ENCODE assay signal across 15 cellular contexts in genomic region chr11:113850188-113850587, GRCh38. TPM values are rescaled to one million over a fixed set of nuclear protein-coding genes. Genes with fewer than 3 reads are reported as not detected.
DNase-seq lines count a peak whose midpoint lies in the region; ATAC-seq and TF ChIP-seq lines count a peak whose summit lies in the region.
"Had no signal": no experiment of that assay in that cellular context is flagged by ENCODE, and none has a peak within 500 bp of the region (broad histone marks: within the 10 kb centered on the region; RNA-seq: fewer than 3 reads in every experiment).

No MANE protein-coding gene starts in this region.

- peaks cover 28% of the 10 kb centered on the region for H3K4me1 Mint-ChIP-seq in endodermal cell
- peaks cover 57 to 73% of the 10 kb centered on the region in 2 donors for H3K4me1 Mint-ChIP-seq in immature natural killer cell
- peaks cover 2% of the 10 kb centered on the region for H3K4me1 Mint-ChIP-seq in activated naive CD8-positive, alpha-beta T cell treated with anti-CD3 and anti-CD28 coated beads, Interleukin-2, amount 50 U/mL, for 24 hours

- H3K36me3 Mint-ChIP-seq in endodermal cell (ENCODE audit: low read depth), result peaks cover 56% of the 10 kb centered on the region
- H3K36me3 Mint-ChIP-seq in immature natural killer cell, result peaks cover 22 to 51% (median 28%) of the 10 kb centered on the region in 3 donors
- peaks cover 32% of the 10 kb centered on the region for H3K36me3 Mint-ChIP-seq in activated naive CD8-positive, alpha-beta T cell treated with anti-CD3 and anti-CD28 coated beads, Interleukin-2, amount 50 U/mL, for 24 hours (ENCODE audit: low read depth)

- H3K27ac Mint-ChIP-seq in endodermal cell, result peak overlapping the region; percentile 35
- H3K27ac Mint-ChIP-seq in immature natural killer cell, result peak overlapping the region; percentile 36 to 81 (median 44)
- no peak overlapping the region for H3K27ac Mint-ChIP-seq in activated naive CD8-positive, alpha-beta T cell treated with anti-CD3 and anti-CD28 coated beads, Interleukin-2, amount 50 U/mL, for 24 hours
- H3K27ac Mint-ChIP-seq: CD4-positive, alpha-beta memory T cell had no signal

- H3K27ac ChIP-seq in HEK293 (ENCODE audit: extremely low read depth, low read depth, low read length) (no peak overlapping the region), endodermal cell (ENCODE audit: low read depth, low read length) (no peak overlapping the region), A673 (ENCODE audit: low read depth, low read length, poor library complexity, severe bottlenecking) (no peak overlapping the region)
- H3K27ac ChIP-seq: C4-2B had no signal

- H3K4me3 ChIP-seq in HEK293 (ENCODE audit: low read depth, low read length) (no peak overlapping the region), NT2/D1 (ENCODE audit: insufficient read length, low read depth) (no peak overlapping the region), endodermal cell (ENCODE audit: low read length) (no peak overlapping the region), A673 (ENCODE audit: low read depth, low read length, poor library complexity, severe bottlenecking) (no peak overlapping the region)
- H3K4me3 ChIP-seq: GM12878 had no signal

- H3K4me3 Mint-ChIP-seq in endodermal cell, result no peak overlapping the region
- no peak overlapping the region for H3K4me3 Mint-ChIP-seq in immature natural killer cell
- no peak overlapping the region for H3K4me3 Mint-ChIP-seq in activated naive CD8-positive, alpha-beta T cell treated with anti-CD3 and anti-CD28 coated beads, Interleukin-2, amount 50 U/mL, for 24 hours
- H3K4me3 Mint-ChIP-seq: CD4-positive, alpha-beta memory T cell had no signal

- H3K9ac ChIP-seq in NT2/D1 (ENCODE audit: insufficient read length, low read depth) (no peak overlapping the region), endodermal cell (ENCODE audit: extremely low read depth, low read length, poor library complexity, severe bottlenecking) (no peak overlapping the region)

- H3K4me1 ChIP-seq in HEK293 (ENCODE audit: control insufficient read depth, insufficient read depth, low read length) (no peaks in the 10 kb centered on the region), NT2/D1 (ENCODE audit: insufficient read depth, insufficient read length) (peaks cover 2% of the 10 kb centered on the region), endodermal cell (ENCODE audit: control insufficient read depth, insufficient read depth, low read length) (no peaks in the 10 kb centered on the region), A673 (ENCODE audit: insufficient read depth, low read length, poor library complexity, severe bottlenecking) (peaks cover 3% of the 10 kb centered on the region)

- H3K36me3 ChIP-seq in HEK293 (ENCODE audit: control insufficient read depth in 2 of 2, insufficient read depth in 1 of 2, low read length in 2 of 2) (peaks cover 4 to 53% of the 10 kb centered on the region in 2 experiments; a peak in 2 of 3 replicates), NT2/D1 (ENCODE audit: insufficient read depth, insufficient read length, low read length) (peaks cover 54% of the 10 kb centered on the region), endodermal cell (ENCODE audit: control insufficient read depth, insufficient read depth, low read length) (peaks cover 50% of the 10 kb centered on the region), A673 (ENCODE audit: insufficient read depth, low read length, poor library complexity, severe bottlenecking) (peaks cover 8% of the 10 kb centered on the region)

- no peaks in the 10 kb centered on the region for H3K27me3 ChIP-seq in NT2/D1 (ENCODE audit: insufficient read depth, insufficient read length)
- H3K27me3 ChIP-seq in endodermal cell (ENCODE audit: control insufficient read depth, insufficient read depth, low read length, poor library complexity, severe bottlenecking), result no peaks in the 10 kb centered on the region
- H3K27me3 ChIP-seq in A673 (replicated peaks; ENCODE audit: insufficient read depth, low read depth, low read length, poor library complexity), result no peaks in the 10 kb centered on the region
- H3K27me3 ChIP-seq: BE2C had no signal

- POLR2A ChIA-PET in HEK293 (lab: Yijun Ruan, JAX), result no interaction called here
- POLR2A ChIA-PET in A673 (lab: Charles Lee; ENCODE audit: low non-redundant PET), result interaction anchor here (0.9 kb wide), 1 partner anchor 403 kb away, joined by 3 read pairs; no protein-coding TSS in a partner anchor

- no peak for TF ChIP-seq CTCF in HEK293 (tag by site-specific recombination; IDR thresholded peaks at IDR 0.05)
- TF ChIP-seq CTCF in endodermal cell (conservative IDR thresholded peaks at IDR 0.05), result no peak
- TF ChIP-seq CTCF in A673 (conservative IDR thresholded peaks at IDR 0.05; ENCODE audit: low read depth, low read length), result no peak

- CTCF ChIA-PET in HEK293 (lab: Yijun Ruan, JAX) (interaction anchor here (0.6 to 1.7 kb wide), 2 partner anchors 46 to 554 kb away, joined by 3 to 4 read pairs; no protein-coding TSS in a partner anchor), A673 (lab: Charles Lee) (no interaction called here)

- H3K27me3 Mint-ChIP-seq in endodermal cell (ENCODE audit: insufficient read depth) (no peaks in the 10 kb centered on the region), immature natural killer cell (ENCODE audit: low read depth in 3 of 3) (peaks cover 0 to 2% (median 0%) of the 10 kb centered on the region in 3 donors)
- H3K27me3 Mint-ChIP-seq in activated naive CD8-positive, alpha-beta T cell treated with anti-CD3 and anti-CD28 coated beads, Interleukin-2, amount 50 U/mL, for 24 hours, result no peaks in the 10 kb centered on the region
- H3K27me3 Mint-ChIP-seq: CD4-positive, alpha-beta memory T cell had no signal

- no peak for ATAC-seq in activated naive CD8-positive, alpha-beta T cell treated with anti-CD3 and anti-CD28 coated beads, Interleukin-2, amount 50 U/mL, for 24 hours
- ATAC-seq: GM12878 had no signal

- H3K9me3 ChIP-seq in HEK293 (ENCODE audit: control insufficient read depth, insufficient read depth, low read depth, low read length) (no peaks in the 10 kb centered on the region), NT2/D1 (ENCODE audit: insufficient read depth, low read length) (peaks cover 29% of the 10 kb centered on the region; the same call in 1 of the 2 replicates), endodermal cell (ENCODE audit: control insufficient read depth, low read length) (no peaks in the 10 kb centered on the region), A673 (ENCODE audit: low read depth, low read length, poor library complexity, severe bottlenecking) (no peaks in the 10 kb centered on the region)
- H3K9me3 ChIP-seq: BE2C had no signal

- H3K9me3 Mint-ChIP-seq in endodermal cell, result no peaks in the 10 kb centered on the region
- no peaks in the 10 kb centered on the region for H3K9me3 Mint-ChIP-seq in immature natural killer cell
- H3K9me3 Mint-ChIP-seq in activated naive CD8-positive, alpha-beta T cell treated with anti-CD3 and anti-CD28 coated beads, Interleukin-2, amount 50 U/mL, for 24 hours, result no peaks in the 10 kb centered on the region

- intact Hi-C loops in A673 (cut with micrococcal nuclease; ENCODE audit: unreplicated experiment), result no loop called here

- 95 to 100% methylated on average over 2 to 5 of the region's 5 CpGs for WGBS in endodermal cell (ENCODE audit: insufficient coverage in 1 of 2, insufficient read length in 1 of 2), 2 experiments

- BruUV-seq in A673 (replicated peaks; lab: Mats Ljungman, UMichigan), result no TSS peak

- DNase-seq in NT2/D1 (ENCODE audit: low read depth, low spot score) (peak; percentile 40), endodermal cell (no peak), immature natural killer cell (no peak), A673 (ENCODE audit: low spot score) (no peak)
- DNase-seq in activated effector memory CD4-positive, alpha-beta T cell treated with anti-CD3 and anti-CD28 coated beads, Interleukin-2, amount 50 U/mL, for 16 hours, result no peak
- DNase-seq in activated naive CD8-positive, alpha-beta T cell treated with anti-CD3 and anti-CD28 coated beads, Interleukin-2, amount 50 U/mL, for 24 hours, result no peak
- DNase-seq: BE2C; CD4-positive, alpha-beta memory T cell; DMS79 had no signal

TF ChIP-seq in HEK293, 187 proteins besides CTCF, POLR2A, EP300 and RAD21:
- TF ChIP-seq ZNF146 (tag by site-specific recombination; IDR thresholded peaks at IDR 0.05) (peak; percentile 81), ZSCAN4 (tag by site-specific recombination; IDR thresholded peaks at IDR 0.05) (no peak)

RNA-seq across cellular contexts. Expression of gene USP28, which starts 25.2 kb away (rescaled TPM):
- total RNA-seq in endodermal cell (10 to 100 TPM; 67.0 to 73.7 TPM), A673 (2021) (23.7 and 37.6 TPM in 2 replicates)
- 53.9 TPM for polyA plus RNA-seq in endodermal cell (2013, experiment 1 of 2)
- 48.2 TPM for polyA plus RNA-seq in endodermal cell (2013, experiment 2 of 2)
- polyA plus RNA-seq in immature natural killer cell, result 100 to 1,000 TPM; 121 to 185 (median 122) TPM

RNA-seq across cellular contexts. Expression of gene HTR3B, which starts 54.4 kb away (rescaled TPM):
- total RNA-seq in endodermal cell, result not detected
- not detected for polyA plus RNA-seq in endodermal cell (2013, experiment 1 of 2)
- not detected for polyA plus RNA-seq in endodermal cell (2013, experiment 2 of 2)
- polyA plus RNA-seq in immature natural killer cell, result not detected
- not detected in 2 replicates for total RNA-seq in A673 (2021)
- total RNA-seq: CD4-positive, alpha-beta memory T cell; G401; GM12878; HT-29 had no signal
- polyA plus RNA-seq: AG04450; CD4-positive, alpha-beta memory T cell; GM12878 had no signal
